In the genomic region with DNA sequence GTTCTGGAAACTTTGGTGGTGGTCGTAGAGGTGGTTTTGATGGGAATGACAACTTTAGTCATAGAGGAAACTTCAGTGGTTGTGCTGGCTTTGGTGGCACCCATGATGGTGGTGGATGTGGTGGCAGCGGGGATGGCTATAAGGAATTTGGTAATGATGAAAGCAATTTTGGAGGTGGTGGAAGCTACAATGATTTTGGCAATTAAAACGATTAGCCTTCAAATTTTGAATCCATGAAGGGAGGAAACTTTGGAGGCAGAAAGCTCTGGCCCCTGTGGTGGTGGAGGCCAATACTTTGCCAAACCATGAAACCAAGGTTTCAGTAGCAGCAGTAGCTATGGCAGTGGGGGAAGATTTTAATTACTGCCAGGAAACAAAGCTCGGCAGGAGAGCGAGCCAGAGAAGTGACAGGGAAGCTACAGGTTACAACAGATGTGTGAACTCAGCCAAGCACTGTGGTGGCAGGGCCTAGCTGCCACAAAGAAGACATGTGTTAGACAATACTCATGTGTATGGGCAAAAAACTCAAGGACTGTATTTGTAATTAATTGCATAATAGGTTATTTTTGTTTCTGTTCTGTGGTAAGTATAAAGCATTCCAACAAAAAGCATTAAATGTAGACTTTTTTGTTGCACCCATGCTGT, we compare ENCODE assay signal across 21 cellular contexts. TPM values are rescaled to one million over a fixed set of nuclear protein-coding genes. Genes with fewer than 3 reads are reported as not detected.
DNase-seq lines count a peak whose midpoint lies in the region; ATAC-seq, FAIRE-seq and TF ChIP-seq lines count a peak whose summit lies in the region.
"Had no signal": no experiment of that assay in that cellular context is flagged by ENCODE, and none has a peak within 500 bp of the region (broad histone marks: within the 10 kb centered on the region; RNA-seq: fewer than 3 reads in every experiment).

No MANE protein-coding gene starts in this region.

- H2BK5ac ChIP-seq in IMR-90 (ENCODE audit: low read depth, low read length, poor library complexity, severe bottlenecking) = no peak overlapping the region
- no peak overlapping the region for H2BK5ac ChIP-seq in H1 (ENCODE audit: low read depth, low read length)

- 100% methylated on average over 3 of the region's 5 CpGs; no CpG with 5 or more reads in 1 of the 2 experiments for WGBS in IMR-90 (ENCODE audit: extremely low coverage in 2 of 2, insufficient read length in 1 of 2), 2 experiments
- WGBS in H1 (ENCODE audit: extremely low coverage in 1 of 2, insufficient coverage in 1 of 2, insufficient read length in 1 of 2, insufficient replicate concordance in 2 of 2, low coverage in 1 of 2, low lambda C conversion rate in 2 of 2, missing lambda C conversion rate in 1 of 2), 2 experiments = 92% methylated on average over 5 of the region's 5 CpGs; no CpG with 5 or more reads in 1 of the 2 experiments
- WGBS in psoas muscle, 3 donors = 63 to 65% (median 63%) methylated on average over 5 of the region's 5 CpGs

- CTCF ChIA-PET in IMR-90 (lab: Yijun Ruan, JAX) = no interaction called here
- CTCF ChIA-PET in H1 (lab: Charles Lee; ENCODE audit: partially characterized antibody) = interaction anchor here (0.9 to 1.1 kb wide), 2 partner anchors 12 to 20 kb away, joined by 3 to 4 read pairs; no protein-coding TSS in a partner anchor
- CTCF ChIA-PET in activated CD4-positive, alpha-beta memory T cell treated with anti-CD3 and anti-CD28 coated beads, Interleukin-2, amount 10 ng/mL, durations not matched to agents 7 days and 5 days (lab: Charles Lee) = no interaction called here

- H3K18ac ChIP-seq in IMR-90 (ENCODE audit: low read depth, low read length) (no peak overlapping the region), H1 (ENCODE audit: extremely low read depth, low read length) (no peak overlapping the region)

- H3K79me1 ChIP-seq in IMR-90 (ENCODE audit: low read depth in 1 of 2, low read length in 2 of 2) (no peaks in the 10 kb centered on the region), H1 (ENCODE audit: low read depth, low read length) (no peaks in the 10 kb centered on the region)

- H3K4me2 ChIP-seq in IMR-90 (ENCODE audit: low read depth, low read length) (no peak overlapping the region), H1 (ENCODE audit: insufficient read depth in 1 of 2, low read depth in 2 of 2, low read length in 2 of 2) (no peak overlapping the region)

- H3K9me3 Mint-ChIP-seq in activated T-helper 2 cell treated with anti-CD3 and anti-CD28 coated beads, Interferon-gamma antibody, Interleukin-2, Interleukin-4, amounts not matched to agents 10 μg/mL and 5 μg/mL and 100 μg/mL, durations not matched to agents 14 hours and 24 hours and 36 hours = no peaks in the 10 kb centered on the region
- H3K9me3 Mint-ChIP-seq in activated CD4-positive, alpha-beta memory T cell treated with anti-CD3 and anti-CD28 coated beads, Interleukin-2, amount 10 ng/mL, durations not matched to agents 7 days and 5 days = peaks cover 4% of the 10 kb centered on the region

- H2AK9ac ChIP-seq in IMR-90 (replicated peaks; ENCODE audit: low read depth, low read length, poor library complexity) = no peak overlapping the region

- no peak for FAIRE-seq in H1 (lab: Jason Lieb, UNC)
- FAIRE-seq: D721Med, G401.6, GM12891, GM19239, H54 had no signal

- H3K9ac ChIP-seq in IMR-90 (ENCODE audit: low read depth, low read length) (no peak overlapping the region), H1 (replicated peaks in 1 of 4; ENCODE audit: extremely low read depth in 1 of 4, low read depth in 3 of 4, low read length in 3 of 4) (no peak overlapping the region)
- H3K9ac ChIP-seq: GM23248 had no signal

- POLR2A ChIA-PET in IMR-90 (lab: Charles Lee; ENCODE audit: unreplicated experiment) (no interaction called here), H1 (lab: Charles Lee; ENCODE audit: partially characterized antibody) (interaction anchor here (1.0 kb wide), 1 partner anchor 46 kb away, joined by 3 read pairs; no protein-coding TSS in a partner anchor)
- POLR2A ChIA-PET in activated CD4-positive, alpha-beta memory T cell treated with anti-CD3 and anti-CD28 coated beads, Interleukin-2, amount 10 ng/mL, durations not matched to agents 7 days and 5 days (lab: Charles Lee) = no interaction called here

- H3K56ac ChIP-seq in IMR-90 (ENCODE audit: extremely low read depth, insufficient read depth, low read length) (no peak overlapping the region), H1 (replicated peaks; ENCODE audit: insufficient read length, low read depth, low read length) (no peak overlapping the region)

- H3K23ac ChIP-seq in IMR-90 (ENCODE audit: low read depth, low read length) (no peak overlapping the region), H1 (ENCODE audit: insufficient read length) (no peak overlapping the region)

- H2BK20ac ChIP-seq in IMR-90 (ENCODE audit: low read depth, low read length) (peak overlapping the region; percentile 79; the same call in 1 of the 2 replicates), H1 (ENCODE audit: low read length) (0 out of 2 replicates have a peak overlapping the region, but pooled peaks have one; percentile 19)

- H2BK120ac ChIP-seq in IMR-90 (ENCODE audit: low read depth, low read length) (peak overlapping the region; percentile 36; the same call in 1 of the 2 replicates), H1 (replicated peaks; ENCODE audit: low read depth, low read length) (no peak overlapping the region)

- in situ Hi-C loops in IMR-90 (cut with MboI; ENCODE audit: low sequenced_read_pairs) = no loop called here

- peaks cover 10% of the 10 kb centered on the region for H3K4me1 Mint-ChIP-seq in activated T-helper 2 cell treated with anti-CD3 and anti-CD28 coated beads, Interferon-gamma antibody, Interleukin-2, Interleukin-4, amounts not matched to agents 10 μg/mL and 5 μg/mL and 100 μg/mL, durations not matched to agents 14 hours and 24 hours and 36 hours (ENCODE audit: low read depth)
- peaks cover 8% of the 10 kb centered on the region for H3K4me1 Mint-ChIP-seq in activated CD4-positive, alpha-beta memory T cell treated with anti-CD3 and anti-CD28 coated beads, Interleukin-2, amount 10 ng/mL, durations not matched to agents 7 days and 5 days
- H3K4me1 Mint-ChIP-seq: CD8-positive, alpha-beta memory T cell had no signal

- peaks cover 11% of the 10 kb centered on the region for H3K9me1 ChIP-seq in IMR-90 (ENCODE audit: insufficient read depth, low read length)

- no peaks in the 10 kb centered on the region for H3K79me2 ChIP-seq in H1 (ENCODE audit: control insufficient read depth in 1 of 2, insufficient read depth in 2 of 2, low read length in 2 of 2)

- H3K4me3 ChIP-seq in AG10803 (ENCODE audit: low read length) = no peak overlapping the region
- no peak overlapping the region for H3K4me3 ChIP-seq in IMR-90 (ENCODE audit: insufficient read depth, low read depth, low read length)
- no peak overlapping the region for H3K4me3 ChIP-seq in H1 (ENCODE audit: extremely low read depth in 1 of 4, insufficient read depth in 2 of 4, low read depth in 3 of 4, low read length in 4 of 4)
- no peak overlapping the region for H3K4me3 ChIP-seq in psoas muscle
- H3K4me3 ChIP-seq: GM23248 had no signal

- H3K27ac Mint-ChIP-seq in activated T-helper 2 cell treated with anti-CD3 and anti-CD28 coated beads, Interferon-gamma antibody, Interleukin-2, Interleukin-4, amounts not matched to agents 10 μg/mL and 5 μg/mL and 100 μg/mL, durations not matched to agents 14 hours and 24 hours and 36 hours = no peak overlapping the region
- no peak overlapping the region for H3K27ac Mint-ChIP-seq in activated CD4-positive, alpha-beta memory T cell treated with anti-CD3 and anti-CD28 coated beads, Interleukin-2, amount 10 ng/mL, durations not matched to agents 7 days and 5 days
- H3K27ac Mint-ChIP-seq: CD4-positive, CD25-positive, alpha-beta regulatory T cell; CD8-positive, alpha-beta memory T cell had no signal

- 0 out of 2 replicates have a peak overlapping the region, but pooled peaks have one; percentile 30 for H2AK5ac ChIP-seq in IMR-90 (ENCODE audit: low read depth, low read length)
- H2AK5ac ChIP-seq in H1 (ENCODE audit: low read depth, low read length) = no peak overlapping the region

- intact Hi-C loops in IMR-90 (cut with micrococcal nuclease) = no loop called here
- intact Hi-C loops in psoas muscle (cut with DNase I) = no loop called here
- intact Hi-C loops in activated T-helper 2 cell treated with anti-CD3 and anti-CD28 coated beads, Interferon-gamma antibody, Interleukin-2, Interleukin-4, amounts not matched to agents 10 μg/mL and 5 μg/mL and 100 μg/mL, durations not matched to agents 14 hours and 24 hours and 36 hours (cut with micrococcal nuclease) = no loop called here

- H2BK15ac ChIP-seq in IMR-90 (ENCODE audit: low read depth, low read length) = peak overlapping the region; percentile 43; the same call in 1 of the 3 replicates
- no peak overlapping the region; the same call in 1 of the 2 replicates for H2BK15ac ChIP-seq in H1 (ENCODE audit: low read length)

- no peaks in the 10 kb centered on the region for H3K23me2 ChIP-seq in H1 (ENCODE audit: low read depth, low read length)

- TF ChIP-seq POLR2A in IMR-90 (IDR thresholded peaks at IDR 0.05; ENCODE audit: low read depth, low read length) = no peak
- no peak for TF ChIP-seq POLR2A in H1 (IDR thresholded peaks at IDR 0.05; ENCODE audit: control extremely low read depth in 1 of 2, low read depth in 2 of 2, low read length in 2 of 2)

- BruUV-seq in IMR-90 (replicated peaks; lab: Mats Ljungman, UMichigan) = no TSS peak

- H3K4me1 ChIP-seq in IMR-90 (ENCODE audit: control insufficient read depth, insufficient read depth, low read length) = peaks cover 8% of the 10 kb centered on the region
- peaks cover 0 to 4% (median 2%) of the 10 kb centered on the region in 4 experiments; a peak in 2 of 7 replicates for H3K4me1 ChIP-seq in H1 (replicated peaks in 1 of 4; ENCODE audit: control insufficient read depth in 3 of 4, insufficient read depth in 4 of 4, low read length in 3 of 4)
- H3K4me1 ChIP-seq in psoas muscle = no peaks in the 10 kb centered on the region
- H3K4me1 ChIP-seq: BE2C had no signal

- dilution Hi-C loops in IMR-90 (cut with HindIII; ENCODE audit: low sequenced_read_pairs, unreplicated experiment) = no loop called here

- H4K91ac ChIP-seq in IMR-90 (ENCODE audit: insufficient read depth, low read depth, low read length) = 0 out of 2 replicates have a peak overlapping the region, but pooled peaks have one; percentile 51
- H4K91ac ChIP-seq in H1 (replicated peaks; ENCODE audit: insufficient read length, low read length) = no peak overlapping the region

- H3K9me3 ChIP-seq in IMR-90 (ENCODE audit: control insufficient read depth, insufficient read depth, low read length) = no peaks in the 10 kb centered on the region
- H3K9me3 ChIP-seq in H1 (ENCODE audit: insufficient read depth in 2 of 2, low read depth in 1 of 2, low read length in 1 of 2) = no peaks in the 10 kb centered on the region
- H3K9me3 ChIP-seq in psoas muscle = no peaks in the 10 kb centered on the region
- H3K9me3 ChIP-seq: BE2C had no signal

- no peak for TF ChIP-seq CTCF in AG10803 (conservative IDR thresholded peaks at IDR 0.05; ENCODE audit: low read length)
- no peak for TF ChIP-seq CTCF in IMR-90 (conservative IDR thresholded peaks at IDR 0.05; ENCODE audit: low read depth, low read length)
- no peak for TF ChIP-seq CTCF in H1 (IDR thresholded peaks at IDR 0.05; ENCODE audit: control extremely low read depth in 1 of 3, insufficient read depth in 1 of 3, low read depth in 1 of 3, low read length in 3 of 3)
- TF ChIP-seq CTCF in psoas muscle (IDR thresholded peaks at IDR 0.05) = no peak

- H3K36me3 ChIP-seq in IMR-90 (ENCODE audit: control insufficient read depth, insufficient read depth, low read length) = no peaks in the 10 kb centered on the region
- H3K36me3 ChIP-seq in H1 (ENCODE audit: control insufficient read depth in 2 of 4, insufficient read depth in 4 of 4, low read length in 3 of 4) = no peaks in the 10 kb centered on the region
- H3K36me3 ChIP-seq in psoas muscle (ENCODE audit: insufficient read depth in 1 of 2, low read depth in 1 of 2) = no peaks in the 10 kb centered on the region
- H3K36me3 ChIP-seq: BE2C had no signal

- DNase-seq in AG10803 (ENCODE audit: low read depth) (peak; percentile 68), IMR-90 (no peak), H1 (ENCODE audit: low read depth in 1 of 2, low spot score in 2 of 2) (no peak), psoas muscle (no peak), NCI-H524 treated with DMSO at 0.1 percent for 48 hours (lab: John Stamatoyannopoulos, UW) (no peak)
- no peak for DNase-seq in activated T-helper 2 cell treated with anti-CD3 and anti-CD28 coated beads, Interferon-gamma antibody, Interleukin-2, Interleukin-4, amounts not matched to agents 10 μg/mL and 5 μg/mL and 100 μg/mL, durations not matched to agents 14 hours and 24 hours and 36 hours (ENCODE audit: low spot score)
- DNase-seq in activated CD4-positive, alpha-beta memory T cell treated with anti-CD3 and anti-CD28 coated beads, Interleukin-2, amount 10 ng/mL, durations not matched to agents 7 days and 5 days = no peak
- DNase-seq: BE2C; C1 segment of cervical spinal cord; CD4-positive, CD25-positive, alpha-beta regulatory T cell; CD8-positive, alpha-beta memory T cell; COR-L47; GM23248; HCEC 1CT had no signal

- no peaks in the 10 kb centered on the region for H3K27me3 ChIP-seq in IMR-90 (ENCODE audit: control insufficient read depth, insufficient read depth, low read length)
- H3K27me3 ChIP-seq in H1 (replicated peaks in 1 of 4; ENCODE audit: control insufficient read depth in 3 of 4, extremely low read depth in 1 of 4, insufficient read depth in 3 of 4, low read length in 3 of 4) = no peaks in the 10 kb centered on the region
- H3K27me3 ChIP-seq in psoas muscle (ENCODE audit: insufficient read depth in 3 of 3, low read length in 2 of 3) = no peaks in the 10 kb centered on the region
- H3K27me3 ChIP-seq: BE2C had no signal

- H3K14ac ChIP-seq in IMR-90 (replicated peaks; ENCODE audit: low read depth, low read length) (no peak overlapping the region), H1 (ENCODE audit: insufficient read length) (no peak overlapping the region)

- no peaks in the 10 kb centered on the region for H3K27me3 Mint-ChIP-seq in activated T-helper 2 cell treated with anti-CD3 and anti-CD28 coated beads, Interferon-gamma antibody, Interleukin-2, Interleukin-4, amounts not matched to agents 10 μg/mL and 5 μg/mL and 100 μg/mL, durations not matched to agents 14 hours and 24 hours and 36 hours (ENCODE audit: low read depth)
- no peaks in the 10 kb centered on the region for H3K27me3 Mint-ChIP-seq in activated CD4-positive, alpha-beta memory T cell treated with anti-CD3 and anti-CD28 coated beads, Interleukin-2, amount 10 ng/mL, durations not matched to agents 7 days and 5 days
- H3K27me3 Mint-ChIP-seq: CD4-positive, CD25-positive, alpha-beta regulatory T cell had no signal

- H3K36me3 Mint-ChIP-seq in activated T-helper 2 cell treated with anti-CD3 and anti-CD28 coated beads, Interferon-gamma antibody, Interleukin-2, Interleukin-4, amounts not matched to agents 10 μg/mL and 5 μg/mL and 100 μg/mL, durations not matched to agents 14 hours and 24 hours and 36 hours (ENCODE audit: low read depth) = no peaks in the 10 kb centered on the region
- H3K36me3 Mint-ChIP-seq in activated CD4-positive, alpha-beta memory T cell treated with anti-CD3 and anti-CD28 coated beads, Interleukin-2, amount 10 ng/mL, durations not matched to agents 7 days and 5 days (ENCODE audit: low read depth) = no peaks in the 10 kb centered on the region
- H3K36me3 Mint-ChIP-seq: CD4-positive, CD25-positive, alpha-beta regulatory T cell; CD8-positive, alpha-beta memory T cell had no signal

- H3K4ac ChIP-seq in IMR-90 (ENCODE audit: low read depth, low read length) = peak overlapping the region; percentile 31
- no peak overlapping the region for H3K4ac ChIP-seq in H1 (replicated peaks; ENCODE audit: insufficient read length, low read depth, low read length)

- no peak overlapping the region for H4K5ac ChIP-seq in IMR-90 (ENCODE audit: low read depth, low read length)
- no peak overlapping the region for H4K5ac ChIP-seq in H1 (ENCODE audit: insufficient read length, low read depth, low read length)

- no peak for TF ChIP-seq RAD21 in IMR-90 (IDR thresholded peaks at IDR 0.05; ENCODE audit: low read length)
- TF ChIP-seq RAD21 in H1 (IDR thresholded peaks at IDR 0.05 in 1 of 2, conservative IDR thresholded peaks at IDR 0.05 in 1 of 2; ENCODE audit: low read depth in 2 of 2, low read length in 2 of 2) = no peak

- H4K8ac ChIP-seq in IMR-90 (ENCODE audit: low read depth in 2 of 2, low read length in 2 of 2) (no peak overlapping the region), H1 (ENCODE audit: extremely low read depth, insufficient read depth, low read length) (no peak overlapping the region)

- no peak overlapping the region for H3K27ac ChIP-seq in IMR-90 (ENCODE audit: insufficient read depth, low read length)
- H3K27ac ChIP-seq in H1 (ENCODE audit: low read depth, low read length) = no peak overlapping the region
- no peak overlapping the region for H3K27ac ChIP-seq in psoas muscle
- H3K27ac ChIP-seq: GM23248, HL-60 had no signal

- H2AFZ ChIP-seq in IMR-90 (replicated peaks; ENCODE audit: low read length, poor library complexity) (no peak overlapping the region), H1 (ENCODE audit: low read length) (no peak overlapping the region)
- H2AFZ ChIP-seq: GM23248 had no signal

- no peak for TF ChIP-seq EP300 in H1 (IDR thresholded peaks at IDR 0.05; ENCODE audit: borderline replicate concordance in 1 of 2, low read depth in 2 of 2, low read length in 2 of 2)

- no peak overlapping the region for H2BK12ac ChIP-seq in H1 (ENCODE audit: low read depth, low read length)

- H4K20me1 ChIP-seq in IMR-90 (ENCODE audit: insufficient read depth, low read length) (no peaks in the 10 kb centered on the region), H1 (replicated peaks in 1 of 2; ENCODE audit: control insufficient read depth in 1 of 2, insufficient read depth in 2 of 2, low read length in 2 of 2) (no peaks in the 10 kb centered on the region)

- H3K4me3 Mint-ChIP-seq in activated T-helper 2 cell treated with anti-CD3 and anti-CD28 coated beads, Interferon-gamma antibody, Interleukin-2, Interleukin-4, amounts not matched to agents 10 μg/mL and 5 μg/mL and 100 μg/mL, durations not matched to agents 14 hours and 24 hours and 36 hours (ENCODE audit: low read depth) = no peak overlapping the region
- H3K4me3 Mint-ChIP-seq in activated CD4-positive, alpha-beta memory T cell treated with anti-CD3 and anti-CD28 coated beads, Interleukin-2, amount 10 ng/mL, durations not matched to agents 7 days and 5 days = no peak overlapping the region
- H3K4me3 Mint-ChIP-seq: CD4-positive, CD25-positive, alpha-beta regulatory T cell; CD8-positive, alpha-beta memory T cell had no signal

- ATAC-seq in IMR-90 (ENCODE audit: low read depth) (no peak), psoas muscle (peak; percentile 47 to 62 (median 49))

RNA-seq across cellular contexts. Expression of gene SOD3, which starts 23.2 kb away (rescaled TPM):
- total RNA-seq in IMR-90 (2012; rRNA removed) (0.28 and 0.36 TPM in 2 replicates), psoas muscle (10 to 100 TPM in 2 of 4 donors, 1 to 10 TPM in 2; 3.8 to 15.6 (median 9.2) TPM)
- polyA plus RNA-seq in IMR-90 (2012; rRNA removed) (5.8 and 7.3 TPM in 2 replicates), H1 (2011; rRNA removed) (4.9 and 10.4 TPM in 2 replicates), psoas muscle (1 to 10 TPM; 1.5 to 5.3 (median 2.6) TPM)
- polyA plus RNA-seq in IMR-90 (2012; cell fraction: cytosol; rRNA removed) = 10.8 and 29.1 TPM in 2 replicates
- polyA plus RNA-seq in IMR-90 (2012; cell fraction: nucleus; rRNA removed; ENCODE audit: low replicate concordance) = 3.0 and 6.1 TPM in 2 replicates
- 4.9 and 5.5 TPM in 2 replicates for total RNA-seq in H1 (2021; fragmentation: NEBNext Ultra II Directional; extraction: Animal tissue kit (Norgen Biotek cat#: 25700))
- 3.9 TPM for polyA plus RNA-seq in H1 (2011; cell fraction: cytosol; rRNA removed)
- polyA plus RNA-seq in H1 (2011; cell fraction: nucleus; rRNA removed) = 5.6 TPM
- polyA plus RNA-seq in H1 (2012, experiment 1 of 2) = 6.3 to 13.6 TPM (median 10.4 TPM) in 4 replicates
- 6.9 TPM for polyA plus RNA-seq in H1 (2012, experiment 2 of 2)
- 14.2 TPM for polyA plus RNA-seq in H1 (2013, experiment 1 of 2)
- 15.8 TPM for polyA plus RNA-seq in H1 (2013, experiment 2 of 2)
- 0.78 and 1.5 TPM in 2 replicates for polyA minus RNA-seq in H1 (2011; rRNA and poly(A)+ RNA removed)
- 4.7 TPM for polyA minus RNA-seq in H1 (2011; cell fraction: cytosol; rRNA and poly(A)+ RNA removed)
- 3.3 TPM for polyA minus RNA-seq in H1 (2011; cell fraction: nucleus; rRNA and poly(A)+ RNA removed)
- total RNA-seq in activated T-helper 2 cell treated with anti-CD3 and anti-CD28 coated beads, Interferon-gamma antibody, Interleukin-2, Interleukin-4, amounts not matched to agents 10 μg/mL and 5 μg/mL and 100 μg/mL, durations not matched to agents 14 hours and 24 hours and 36 hours = not detected in 2 replicates
- not detected for total RNA-seq in activated CD4-positive, alpha-beta memory T cell treated with anti-CD3 and anti-CD28 coated beads, Interleukin-2, amount 10 ng/mL, durations not matched to agents 7 days and 5 days
- total RNA-seq: CD4-positive, CD25-positive, alpha-beta regulatory T cell; CD8-positive, alpha-beta memory T cell; HT1080 had no signal
- polyA plus RNA-seq: CD4-positive, CD25-positive, alpha-beta regulatory T cell; CD8-positive, alpha-beta memory T cell had no signal
